In the genomic region with DNA sequence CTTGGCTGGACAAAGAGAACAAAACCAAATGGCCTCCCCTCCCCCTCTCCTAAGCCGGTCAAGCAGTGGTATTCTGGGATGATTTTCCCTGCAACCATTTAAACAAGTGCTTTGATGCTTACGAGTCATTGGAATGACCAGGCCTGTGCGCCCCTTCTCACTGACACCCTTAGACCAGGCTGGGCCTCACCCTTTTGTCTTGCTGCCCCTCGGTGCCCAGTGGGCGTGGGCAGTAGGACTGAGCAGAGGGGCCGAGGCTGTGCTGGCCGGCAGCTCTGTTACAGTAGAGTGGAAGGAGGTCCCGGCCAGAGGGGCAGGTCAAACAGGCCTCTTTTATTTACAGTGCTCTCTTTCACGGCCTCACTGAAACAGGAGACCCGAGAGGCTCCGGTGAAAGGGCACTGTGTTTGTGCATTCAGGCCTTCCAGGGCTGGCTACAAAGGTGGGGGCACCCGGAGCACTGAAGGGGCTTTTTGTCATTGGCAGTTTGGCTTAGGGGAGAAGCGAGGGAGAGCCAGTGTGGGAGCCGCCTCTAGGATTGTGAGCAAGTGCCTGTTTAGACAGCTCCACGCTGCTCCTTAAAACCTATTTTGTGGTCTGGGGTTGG, we compare ENCODE assay signal across 16 cellular contexts. TPM values are rescaled to one million over a fixed set of nuclear protein-coding genes. Genes with fewer than 3 reads are reported as not detected.
DNase-seq lines count a peak whose midpoint lies in the region; ATAC-seq and TF ChIP-seq lines count a peak whose summit lies in the region.
"Had no signal": no experiment of that assay in that cellular context is flagged by ENCODE, and none has a peak within 500 bp of the region (broad histone marks: within the 10 kb centered on the region; RNA-seq: fewer than 3 reads in every experiment).

No MANE protein-coding gene starts in this region.

- H3K27me3 ChIP-seq in esophagus muscularis mucosa (no peaks in the 10 kb centered on the region), neural progenitor cell (no peaks in the 10 kb centered on the region), transverse colon (no peaks in the 10 kb centered on the region)

- H3K36me3 ChIP-seq in esophagus muscularis mucosa (peaks cover 21 to 92% (median 62%) of the 10 kb centered on the region in 4 donors), neural progenitor cell (no peaks in the 10 kb centered on the region), transverse colon (no peaks in the 10 kb centered on the region)
- H3K36me3 ChIP-seq: WERI-Rb-1 had no signal

- peaks cover 40% of the 10 kb centered on the region for H3F3A ChIP-seq in neural progenitor cell (ENCODE audit: low read depth)

- TF ChIP-seq POLR2A in esophagus muscularis mucosa (IDR thresholded peaks at IDR 0.05; ENCODE audit: low read depth) (no peak), transverse colon (IDR thresholded peaks at IDR 0.05) (no peak)

- H3K36me3 Mint-ChIP-seq in neural progenitor cell, result peaks cover 23% of the 10 kb centered on the region

- H3K9me3 ChIP-seq in esophagus muscularis mucosa (no peaks in the 10 kb centered on the region), neural progenitor cell (ENCODE audit: low read depth) (no peaks in the 10 kb centered on the region), transverse colon (no peaks in the 10 kb centered on the region)

- H3K9ac ChIP-seq in neural progenitor cell, result no peak overlapping the region

- H3K4me3 ChIP-seq in esophagus muscularis mucosa (peak overlapping the region in 2 of 4 donors; percentile 15 to 26), neural progenitor cell (peak overlapping the region; percentile 42), transverse colon (no peak overlapping the region)

- peaks cover 2% of the 10 kb centered on the region for H3K9me3 Mint-ChIP-seq in neural progenitor cell

- in situ Hi-C loops in transverse colon (cut with MboI; ENCODE audit: low pct_ligation_motif_present in 1 of 4, low pct_unique_long_range_greater_than_20kb in 1 of 4, low sequenced_read_pairs in 3 of 4), result no loop called here

- H3K27me3 Mint-ChIP-seq in neural progenitor cell (ENCODE audit: insufficient read depth, low read depth), result peaks cover 2% of the 10 kb centered on the region

- H3K4me1 Mint-ChIP-seq in neural progenitor cell, result peaks cover 82% of the 10 kb centered on the region

- H3K4me1 ChIP-seq in esophagus muscularis mucosa (peaks cover 93 to 100% (median 97%) of the 10 kb centered on the region in 4 donors), neural progenitor cell (peaks cover 68% of the 10 kb centered on the region), transverse colon (peaks cover 13 to 69% (median 37%) of the 10 kb centered on the region in 4 donors)

- ATAC-seq in GM21528 (IDR thresholded peaks at IDR 0.05; ENCODE audit: low FRiP score, unreplicated experiment) (no peak), HG02798 (IDR thresholded peaks at IDR 0.05; ENCODE audit: poor library complexity, unreplicated experiment) (no peak)

- WGBS in esophagus muscularis mucosa, result 82% methylated on average over 9 of the region's 15 CpGs
- WGBS in transverse colon (ENCODE audit: low coverage in 1 of 2), 2 donors, result 74% methylated on average over 15 of the region's 15 CpGs; no CpG with 5 or more reads in 1 of the 2 donors

- peak; percentile 11 for DNase-seq in NCI-H1092 treated with DMSO at 0.1 percent for 48 hours (lab: John Stamatoyannopoulos, UW)
- no peak for DNase-seq in NCI-H1092 (lab: John Stamatoyannopoulos, UW)
- no peak for DNase-seq in esophagus muscularis mucosa (ENCODE audit: extremely low spot score)
- DNase-seq in neural progenitor cell (ENCODE audit: low spot score), result peak; percentile 95
- no peak for DNase-seq in transverse colon
- no peak for DNase-seq in activated CD4-positive, alpha-beta T cell treated with anti-CD3 and anti-CD28 coated beads for 1 hour
- DNase-seq: activated T-cell treated with anti-CD3 and anti-CD28 coated beads, Interleukin-2, amount 50 U/mL, for 48 hours; central memory CD4-positive, alpha-beta T cell; DMS53; MV-4-11; NCI-H510A treated with DMSO at 0.1 percent for 48 hours; SHP77 treated with DMSO at 0.1 percent for 48 hours; WERI-Rb-1 had no signal

- H3K27ac Mint-ChIP-seq in neural progenitor cell, result peak overlapping the region; percentile 100

- no peak overlapping the region for H2AFZ ChIP-seq in neural progenitor cell (replicated peaks)

- TF ChIP-seq EP300 in esophagus muscularis mucosa (IDR thresholded peaks at IDR 0.05) (no peak), transverse colon (IDR thresholded peaks at IDR 0.05; ENCODE audit: low read depth) (no peak)

- H4K20me1 ChIP-seq in neural progenitor cell (ENCODE audit: low read depth), result peaks cover 4% of the 10 kb centered on the region

- peak overlapping the region; percentile 78 for H3K4me2 ChIP-seq in neural progenitor cell

- intact Hi-C loops in esophagus muscularis mucosa (cut with DNase I) (no loop called here), transverse colon (cut with DNase I; ENCODE audit: low total_unique reads) (no loop called here)

- peak overlapping the region; percentile 79 for H3K4me3 Mint-ChIP-seq in neural progenitor cell

- H3K79me2 ChIP-seq in neural progenitor cell (ENCODE audit: low read depth), result peaks cover 70% of the 10 kb centered on the region

- H3K27ac ChIP-seq in esophagus muscularis mucosa (replicated peaks in 1 of 4) (peak overlapping the region; percentile 25 to 48 (median 41)), neural progenitor cell (peak overlapping the region; percentile 98), transverse colon (peak overlapping the region; percentile 6 to 50 (median 26))
- H3K27ac ChIP-seq: WERI-Rb-1 had no signal

- TF ChIP-seq CTCF in esophagus muscularis mucosa (IDR thresholded peaks at IDR 0.05) (no peak), neural progenitor cell (IDR thresholded peaks at IDR 0.05) (no peak), transverse colon (IDR thresholded peaks at IDR 0.05) (no peak)

RNA-seq across cellular contexts. Expression of a gene that starts 32.4 kb away (rescaled TPM):
- total RNA-seq in esophagus muscularis mucosa (100 to 1,000 TPM; 175 to 319 (median 222) TPM), neural progenitor cell (ENCODE audit: low replicate concordance) (17.7 and 29.7 TPM in 2 replicates), transverse colon (100 to 1,000 TPM; 108 to 271 (median 155) TPM)
- total RNA-seq: A172 had no signal

Comparison
In these comparisons a context has a peak if more than half of its experiments do, and no peak if none do; other contexts are left out.
1. DNase-seq: peak in NCI-H1092 treated with DMSO at 0.1 percent for 48 hours (single experiment) and neural progenitor cell (single experiment); none in NCI-H1092 (single experiment), esophagus muscularis mucosa (single experiment), transverse colon (single experiment) and activated CD4-positive, alpha-beta T cell treated with anti-CD3 and anti-CD28 coated beads for 1 hour (single experiment).
2. H3K27ac ChIP-seq: peak in every context shown above with its lines; median percentile 98 in neural progenitor cell; 41 in esophagus muscularis mucosa; 26 in transverse colon.